10 cellular contexts compared by ENCODE assay signal in the genomic region with DNA sequence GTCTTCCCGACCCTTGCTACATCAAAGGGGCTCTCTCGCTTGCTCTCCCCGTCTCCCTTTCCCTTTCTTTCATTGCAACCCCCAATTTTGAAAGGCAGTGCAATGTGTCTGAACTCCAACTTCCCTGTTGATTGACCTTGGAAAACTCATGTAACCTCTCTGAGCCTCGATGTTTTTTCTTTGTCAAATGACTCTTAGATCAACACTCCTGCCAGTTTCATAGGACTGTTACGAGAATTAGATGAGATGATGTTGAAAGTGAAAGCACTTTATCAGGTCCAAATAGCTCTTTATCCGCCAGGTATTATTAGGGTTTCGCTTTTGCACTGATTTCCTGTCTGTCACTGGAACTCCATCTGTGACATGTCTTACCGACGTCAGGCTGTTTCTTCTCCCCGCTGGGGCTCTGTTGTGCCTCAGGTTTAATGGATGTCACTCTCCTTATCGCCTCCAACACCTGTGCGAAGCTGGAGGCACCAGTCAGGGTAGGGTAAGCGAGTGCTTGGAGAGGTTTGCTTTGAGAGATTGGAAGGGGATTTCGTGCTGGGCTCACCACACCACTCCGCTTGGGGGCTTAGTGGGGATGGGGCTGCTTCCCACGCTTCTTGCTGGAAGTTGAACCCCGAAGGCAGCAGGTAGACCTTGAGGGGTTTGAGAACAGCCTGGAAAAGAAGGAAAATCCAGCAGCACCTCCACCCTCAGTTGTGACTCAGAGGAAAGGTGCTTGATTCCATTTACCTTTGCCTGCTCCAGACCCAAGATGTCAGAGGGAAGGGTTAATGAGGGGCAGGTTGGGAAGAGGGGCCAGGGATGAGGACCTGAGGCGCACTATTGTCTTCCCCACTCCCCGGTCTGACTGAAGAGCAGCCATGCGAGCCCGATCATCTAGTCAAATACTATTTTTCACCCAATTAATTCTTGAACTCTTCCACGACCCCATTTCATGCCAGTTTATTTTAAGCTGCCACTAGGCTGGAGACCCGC. TPM values are rescaled to one million over a fixed set of nuclear protein-coding genes. Genes with fewer than 3 reads are reported as not detected.
DNase-seq lines count a peak whose midpoint lies in the region; ATAC-seq, FAIRE-seq and TF ChIP-seq lines count a peak whose summit lies in the region.
"Had no signal": no experiment of that assay in that cellular context is flagged by ENCODE, and none has a peak within 500 bp of the region (broad histone marks: within the 10 kb centered on the region; RNA-seq: fewer than 3 reads in every experiment).

No MANE protein-coding gene starts in this region.

- peak overlapping the region; percentile 89 for H2AK5ac ChIP-seq in neuronal stem cell (ENCODE audit: low read depth, low read length)

- peaks cover 39 to 98% (median 92%) of the 10 kb centered on the region in 3 experiments for H3K27me3 ChIP-seq in neuronal stem cell (ENCODE audit: control insufficient read depth in 3 of 3, insufficient read depth in 3 of 3, low read depth in 1 of 3, low read length in 3 of 3)

- WGBS in neuronal stem cell (ENCODE audit: extremely low coverage in 2 of 2, insufficient read length in 2 of 2, insufficient replicate concordance in 1 of 2), 2 donors = no CpG with 5 or more reads among the region's 23 CpGs

- H4K91ac ChIP-seq in neuronal stem cell (ENCODE audit: low read depth, low read length, poor library complexity) = no peak overlapping the region

- H3K79me1 ChIP-seq in neuronal stem cell (ENCODE audit: low read depth, low read length) = no peaks in the 10 kb centered on the region

- H3K4me2 ChIP-seq in neuronal stem cell (ENCODE audit: insufficient read depth, low read length, poor library complexity, severe bottlenecking) = peak overlapping the region; percentile 28

- DNase-seq in GM12892 (ENCODE audit: insufficient read length) (peak; percentile 32), neuronal stem cell (ENCODE audit: low spot score) (no peak), NCI-H128 (lab: John Stamatoyannopoulos, UW; ENCODE audit: unreplicated experiment) (no peak), NOMO-1 treated with DMSO at 0.1 percent for 48 hours (lab: John Stamatoyannopoulos, UW; ENCODE audit: unreplicated experiment) (no peak)
- peak; percentile 53 for DNase-seq in central memory CD4-positive, alpha-beta T cell
- DNase-seq in NK-92 treated with Interleukin-12 subunit alpha and Interleukin-12 subunit beta, amount 100 ng/mL, for 24 hours (lab: John Stamatoyannopoulos, UW) = no peak
- no peak for DNase-seq in activated CD4-positive, CD25-positive, alpha-beta regulatory T cell (lab: John Stamatoyannopoulos, UW)
- DNase-seq: NCI-H82 had no signal

- H3K9me3 ChIP-seq in neuronal stem cell (replicated peaks in 1 of 2; ENCODE audit: control insufficient read depth in 2 of 2, insufficient read depth in 1 of 2, low read depth in 1 of 2, low read length in 2 of 2) = peaks cover 0 to 3% of the 10 kb centered on the region in 2 donors
- H3K9me3 ChIP-seq: vagina had no signal

- no peak overlapping the region for H3K27ac ChIP-seq in neuronal stem cell (replicated peaks; ENCODE audit: low read length)
- H3K27ac ChIP-seq: vagina had no signal

- H3K14ac ChIP-seq in neuronal stem cell (ENCODE audit: low read length) = no peak overlapping the region

- no peak overlapping the region for H3K4me3 ChIP-seq in neuronal stem cell (ENCODE audit: low read length in 2 of 2)

- peak; percentile 41 for ATAC-seq in HG03469 (IDR thresholded peaks at IDR 0.05; ENCODE audit: unreplicated experiment)

- no peak overlapping the region for H2BK120ac ChIP-seq in neuronal stem cell (ENCODE audit: low read depth, low read length)

- H3K36me3 ChIP-seq in neuronal stem cell (replicated peaks in 1 of 2; ENCODE audit: control insufficient read depth in 2 of 2, insufficient read depth in 2 of 2, low read length in 2 of 2) = no peaks in the 10 kb centered on the region
- H3K36me3 ChIP-seq: vagina had no signal

- H4K8ac ChIP-seq in neuronal stem cell (ENCODE audit: low read depth, low read length) = no peak overlapping the region

- peak; percentile 56 for FAIRE-seq in GM12892 (lab: Jason Lieb, UNC)

- peaks cover 21 to 23% of the 10 kb centered on the region in 2 donors for H3K4me1 ChIP-seq in neuronal stem cell (ENCODE audit: control insufficient read depth in 2 of 2, insufficient read depth in 1 of 2, low read depth in 1 of 2, low read length in 2 of 2)

- no peak overlapping the region for H2BK15ac ChIP-seq in neuronal stem cell (ENCODE audit: low read length)

- no peak overlapping the region for H2AFZ ChIP-seq in neuronal stem cell (ENCODE audit: low read length)

- no peak overlapping the region for H3K9ac ChIP-seq in neuronal stem cell (ENCODE audit: low read depth, low read length, poor library complexity)

- no peak overlapping the region for H3K4ac ChIP-seq in neuronal stem cell (ENCODE audit: low read length)

- H3K18ac ChIP-seq in neuronal stem cell (ENCODE audit: low read length) = peak overlapping the region; percentile 71

- TF ChIP-seq POLR2A in GM12892 (IDR thresholded peaks at IDR 0.05; ENCODE audit: low read depth, low read length) = no peak

- no peak overlapping the region for H2BK5ac ChIP-seq in neuronal stem cell (ENCODE audit: low read length)

- no peak overlapping the region for H2BK12ac ChIP-seq in neuronal stem cell (ENCODE audit: low read length)

- no peak overlapping the region for H3K23ac ChIP-seq in neuronal stem cell (ENCODE audit: low read depth, low read length, poor library complexity)

RNA-seq across cellular contexts. Expression of gene GAD1, which starts 4.3 kb away (rescaled TPM):
- 0.59 TPM for polyA plus RNA-seq in GM12892 (2012; ENCODE audit: missing spikeins)
- polyA plus RNA-seq in neuronal stem cell (2013, experiment 1 of 2) = 0.08 TPM
- polyA plus RNA-seq in neuronal stem cell (2013, experiment 2 of 2) = 0.14 TPM

RNA-seq across cellular contexts. Expression of gene ERICH2, which starts 50.8 kb away (rescaled TPM):
- polyA plus RNA-seq in GM12892 (2012; ENCODE audit: missing spikeins) = not detected
- polyA plus RNA-seq in neuronal stem cell (2013, experiment 1 of 2) = 1.4 TPM
- 1.5 TPM for polyA plus RNA-seq in neuronal stem cell (2013, experiment 2 of 2)

Comparison
In these comparisons a context has a peak if more than half of its experiments do, and no peak if none do; other contexts are left out.
1. DNase-seq: peak in GM12892 (single experiment) and central memory CD4-positive, alpha-beta T cell (single experiment); none in neuronal stem cell (single experiment), NCI-H128 (single experiment), NK-92 treated with Interleukin-12 subunit alpha and Interleukin-12 subunit beta, amount 100 ng/mL, for 24 hours (single experiment), activated CD4-positive, CD25-positive, alpha-beta regulatory T cell (0 of 4) and NOMO-1 treated with DMSO at 0.1 percent for 48 hours (single experiment).